14 cellular contexts compared by ENCODE assay signal in genomic region chr7:128911441-128912031, GRCh38. TPM values are rescaled to one million over a fixed set of nuclear protein-coding genes. Genes with fewer than 3 reads are reported as not detected.
DNase-seq lines count a peak whose midpoint lies in the region; ATAC-seq and TF ChIP-seq lines count a peak whose summit lies in the region.
"Had no signal": no experiment of that assay in that cellular context is flagged by ENCODE, and none has a peak within 500 bp of the region (broad histone marks: within the 10 kb centered on the region; RNA-seq: fewer than 3 reads in every experiment).

No MANE protein-coding gene starts in this region.

- no peaks in the 10 kb centered on the region for H4K20me1 ChIP-seq in hepatocyte (ENCODE audit: insufficient read depth, poor library complexity, severe bottlenecking)

- H3K79me2 ChIP-seq in hepatocyte = no peaks in the 10 kb centered on the region

- H3K4me1 ChIP-seq in Peyer's patch (peaks cover 0 to 23% (median 3%) of the 10 kb centered on the region in 4 donors), hepatocyte (ENCODE audit: insufficient read depth) (peaks cover 9% of the 10 kb centered on the region)

- no peaks in the 10 kb centered on the region for H3K9me2 ChIP-seq in hepatocyte (replicated peaks; ENCODE audit: insufficient read depth)

- no peak overlapping the region for H3K4me3 ChIP-seq in Peyer's patch
- H3K4me3 ChIP-seq in hepatocyte = no peak overlapping the region
- H3K4me3 ChIP-seq: GM23248, upper lobe of left lung had no signal

- H3K36me3 ChIP-seq in Peyer's patch (no peaks in the 10 kb centered on the region), hepatocyte (replicated peaks; ENCODE audit: insufficient read depth, low read depth) (no peaks in the 10 kb centered on the region)
- H3K36me3 ChIP-seq: upper lobe of left lung had no signal

- ATAC-seq in HG03095 (IDR thresholded peaks at IDR 0.05; ENCODE audit: unreplicated experiment) (no peak), HG02938 (IDR thresholded peaks at IDR 0.05; ENCODE audit: unreplicated experiment) (no peak)

- H3K9me3 ChIP-seq in Peyer's patch (no peaks in the 10 kb centered on the region), hepatocyte (ENCODE audit: low read depth) (no peaks in the 10 kb centered on the region)
- H3K9me3 ChIP-seq: upper lobe of left lung had no signal

- TF ChIP-seq CTCF in Peyer's patch (IDR thresholded peaks at IDR 0.05) (no peak), hepatocyte (IDR thresholded peaks at IDR 0.05; ENCODE audit: poor library complexity) (no peak)

- H3K4me2 ChIP-seq in hepatocyte = no peak overlapping the region

- peak overlapping the region; percentile 35 for H2AFZ ChIP-seq in hepatocyte
- H2AFZ ChIP-seq: GM23248 had no signal

- peaks cover 0 to 14% of the 10 kb centered on the region in 2 donors for H3K27me3 ChIP-seq in Peyer's patch
- peaks cover 50% of the 10 kb centered on the region for H3K27me3 ChIP-seq in hepatocyte

- no peak overlapping the region for H3K27ac ChIP-seq in Peyer's patch
- peak overlapping the region; percentile 27 for H3K27ac ChIP-seq in hepatocyte
- H3K27ac ChIP-seq: GM23248, upper lobe of left lung had no signal

- 61% methylated on average over 5 of the region's 8 CpGs for WGBS in hepatocyte (ENCODE audit: low lambda C conversion rate, missing lambda C conversion rate)

- peak; percentile 76 for DNase-seq in GDM1 (lab: John Stamatoyannopoulos, UW)
- DNase-seq in Peyer's patch = peak in 2 of 3 donors; percentile 44 to 47
- DNase-seq in hepatocyte (ENCODE audit: low spot score) = peak; percentile 60
- peak; percentile 68 for DNase-seq in renal cortical epithelial cell (ENCODE audit: low read depth)
- no peak for DNase-seq in NCI-H2081 treated with DMSO at 0.1 percent for 48 hours (lab: John Stamatoyannopoulos, UW)
- DNase-seq in NCI-H1105 treated with DMSO at 0.1 percent for 48 hours (lab: John Stamatoyannopoulos, UW) = no peak
- DNase-seq: activated effector memory CD4-positive, alpha-beta T cell treated with anti-CD3 and anti-CD28 coated beads, Interleukin-2, amount 50 U/mL, for 16 hours; GM23248; NCI-H1092; upper lobe of left lung had no signal

- no peak for TF ChIP-seq POLR2A in Peyer's patch (IDR thresholded peaks at IDR 0.05)

RNA-seq across cellular contexts. Expression of gene KCP, which starts 1.0 kb away (rescaled TPM):
- total RNA-seq in Peyer's patch (10 to 100 TPM in 1 of 4 donors, 1 to 10 TPM in 3; 3.3 to 14.1 (median 6.7) TPM), hepatocyte (0.20 and 0.40 TPM in 2 replicates), renal cortical epithelial cell (1.9 and 6.8 TPM in 2 replicates)
- 2.4 and 3.3 TPM in 2 replicates for polyA plus RNA-seq in hepatocyte
- total RNA-seq: GM23248 had no signal

RNA-seq across cellular contexts. Expression of gene IRF5, which starts 26.2 kb away (rescaled TPM):
- total RNA-seq in Peyer's patch (10 to 100 TPM; 16.9 to 27.1 (median 21.7) TPM), hepatocyte (0.44 and 0.73 TPM in 2 replicates), renal cortical epithelial cell (5.4 and 7.7 TPM in 2 replicates)
- polyA plus RNA-seq in hepatocyte = 0.55 TPM in 1 of 2 replicates, not detected in the other
- total RNA-seq: glomerular endothelial cell had no signal
- polyA plus RNA-seq: neural cell had no signal

RNA-seq across cellular contexts. Expression of gene ATP6V1F, which starts 48.9 kb away (rescaled TPM):
- 10 to 100 TPM; 71.3 to 88.3 (median 84.6) TPM for total RNA-seq in Peyer's patch
- total RNA-seq in hepatocyte = 181 and 184 TPM in 2 replicates
- polyA plus RNA-seq in hepatocyte = 422 and 426 TPM in 2 replicates
- total RNA-seq in renal cortical epithelial cell = 82.1 and 145 TPM in 2 replicates

Comparison
In these comparisons a context has a peak if more than half of its experiments do, and no peak if none do; other contexts are left out.
1. DNase-seq: peak in GDM1 (single experiment), Peyer's patch (2 of 3), hepatocyte (single experiment) and renal cortical epithelial cell (single experiment); none in NCI-H2081 treated with DMSO at 0.1 percent for 48 hours (single experiment) and NCI-H1105 treated with DMSO at 0.1 percent for 48 hours (single experiment).